Comparison of ENCODE assay signal across 8 cellular contexts in genomic region chr20:47784599-47785320, GRCh38. TPM values are rescaled to one million over a fixed set of nuclear protein-coding genes. Genes with fewer than 3 reads are reported as not detected.
DNase-seq lines count a peak whose midpoint lies in the region; ATAC-seq and TF ChIP-seq lines count a peak whose summit lies in the region.

No MANE protein-coding gene starts in this region.

- no peaks in the 10 kb centered on the region for H3K9me3 Mint-ChIP-seq in activated T-cell treated with anti-CD3 and anti-CD28 coated beads, Interleukin-2, amount 50 U/mL, for 24 hours
- no peaks in the 10 kb centered on the region for H3K9me3 Mint-ChIP-seq in activated B cell treated with CpG ODN at 0.5 μM for 24 hours

- H3K9me3 ChIP-seq in psoas muscle: no peaks in the 10 kb centered on the region

- peaks cover 16% of the 10 kb centered on the region for H3K4me1 Mint-ChIP-seq in activated T-cell treated with anti-CD3 and anti-CD28 coated beads, Interleukin-2, amount 50 U/mL, for 24 hours (ENCODE audit: low read depth)
- peaks cover 18% of the 10 kb centered on the region for H3K4me1 Mint-ChIP-seq in activated B cell treated with CpG ODN at 0.5 μM for 24 hours

- peaks cover 4% of the 10 kb centered on the region for H3K4me1 ChIP-seq in psoas muscle

- H3K27ac Mint-ChIP-seq in activated T-cell treated with anti-CD3 and anti-CD28 coated beads, Interleukin-2, amount 50 U/mL, for 24 hours: no peak overlapping the region
- no peak overlapping the region for H3K27ac Mint-ChIP-seq in activated B cell treated with CpG ODN at 0.5 μM for 24 hours

- H3K27me3 Mint-ChIP-seq in activated T-cell treated with anti-CD3 and anti-CD28 coated beads, Interleukin-2, amount 50 U/mL, for 24 hours: peaks cover 63% of the 10 kb centered on the region
- H3K27me3 Mint-ChIP-seq in activated B cell treated with CpG ODN at 0.5 μM for 24 hours: peaks cover 38% of the 10 kb centered on the region

- 0 to 2% (median 1%) methylated on average over 39 to 69 of the region's 69 CpGs for WGBS in psoas muscle, 3 donors

- peaks cover 0 to 55% (median 14%) of the 10 kb centered on the region in 3 donors for H3K27me3 ChIP-seq in psoas muscle (ENCODE audit: insufficient read depth in 3 of 3, low read length in 2 of 3)

- no peak overlapping the region for H3K27ac ChIP-seq in psoas muscle

- H3K4me3 Mint-ChIP-seq in activated T-cell treated with anti-CD3 and anti-CD28 coated beads, Interleukin-2, amount 50 U/mL, for 24 hours: peak overlapping the region; percentile 4
- peak overlapping the region; percentile 59 for H3K4me3 Mint-ChIP-seq in activated B cell treated with CpG ODN at 0.5 μM for 24 hours

- TF ChIP-seq CTCF in activated B cell treated with CpG ODN at 0.5 μM for 24 hours (IDR thresholded peaks at IDR 0.05): no peak
- TF ChIP-seq CTCF in psoas muscle (IDR thresholded peaks at IDR 0.05): peak; percentile 6

- POLR2A ChIA-PET in activated B cell treated with CpG ODN at 0.5 μM for 24 hours (lab: Charles Lee): no interaction called here

- intact Hi-C loops in activated B cell treated with CpG ODN at 0.5 μM for 24 hours (cut with micrococcal nuclease): no loop called here
- intact Hi-C loops in left cardiac atrium (cut with DNase I): loop anchor here (5.0 kb wide), 2 partner anchors 102 to 833 kb away; no protein-coding TSS in a partner anchor
- intact Hi-C loops in psoas muscle (cut with DNase I): loop anchor here (5.0 kb wide), 1 partner anchor 838 kb away; no protein-coding TSS in a partner anchor

- no peaks in the 10 kb centered on the region for H3K36me3 Mint-ChIP-seq in activated T-cell treated with anti-CD3 and anti-CD28 coated beads, Interleukin-2, amount 50 U/mL, for 24 hours (ENCODE audit: low read depth)
- H3K36me3 Mint-ChIP-seq in activated B cell treated with CpG ODN at 0.5 μM for 24 hours (ENCODE audit: low read depth): no peaks in the 10 kb centered on the region

- H3K4me3 ChIP-seq in psoas muscle: peak overlapping the region; percentile 64

- CTCF ChIA-PET in activated B cell treated with CpG ODN at 0.5 μM for 24 hours (lab: Charles Lee): interaction anchor here (1.6 kb wide), 1 partner anchor 836 kb away, joined by 7 read pairs; no protein-coding TSS in a partner anchor

- ATAC-seq in activated B cell treated with CpG ODN at 0.5 μM for 24 hours (ENCODE audit: low read depth) (peak; percentile 25), left cardiac atrium (peak; percentile 20 to 51), psoas muscle (peak in 1 of 4 donors; percentile 21), GM21529 (IDR thresholded peaks at IDR 0.05; ENCODE audit: unreplicated experiment) (no peak)

- no peak for DNase-seq in activated T-cell treated with anti-CD3 and anti-CD28 coated beads, Interleukin-2, amount 50 U/mL, for 24 hours
- DNase-seq in activated T-cell treated with anti-CD3 and anti-CD28 coated beads for 4 hours (no peak), activated B cell treated with CpG ODN at 0.5 μM for 24 hours (no peak), left cardiac atrium (peak; percentile 65), psoas muscle (peak; percentile 36 to 59), cerebellar nuclear complex (lab: John Stamatoyannopoulos, UW) (no peak)
- DNase-seq in stimulated activated CD4-positive, alpha-beta T cell treated with anti-CD3 and anti-CD28 coated beads, Interleukin-4, amount 100 ng/mL, for 1 hour: no peak

- no peaks in the 10 kb centered on the region for H3K36me3 ChIP-seq in psoas muscle (ENCODE audit: insufficient read depth in 1 of 2, low read depth in 1 of 2)

RNA-seq across cellular contexts. Expression of gene SULF2, which starts 0.5 kb away (rescaled TPM):
- total RNA-seq in activated B cell treated with CpG ODN at 0.5 μM for 24 hours: 0.20 and 0.66 TPM in 2 replicates
- total RNA-seq in left cardiac atrium: 10 to 100 TPM; 37.2 to 55.1 TPM
- total RNA-seq in psoas muscle: 10 to 100 TPM; 11.6 to 23.3 (median 17.6) TPM
- 10 to 100 TPM in 1 of 3 donors, 1 to 10 TPM in 2; 5.3 to 10.5 (median 8.8) TPM for polyA plus RNA-seq in psoas muscle

Comparison
In these comparisons a context has a peak if more than half of its experiments do, and no peak if none do; other contexts are left out.
1. DNase-seq: peak in left cardiac atrium (single experiment) and psoas muscle (2 of 2); none in activated T-cell treated with anti-CD3 and anti-CD28 coated beads, Interleukin-2, amount 50 U/mL, for 24 hours (single experiment), activated T-cell treated with anti-CD3 and anti-CD28 coated beads for 4 hours (single experiment), activated B cell treated with CpG ODN at 0.5 μM for 24 hours (single experiment), stimulated activated CD4-positive, alpha-beta T cell treated with anti-CD3 and anti-CD28 coated beads, Interleukin-4, amount 100 ng/mL, for 1 hour (single experiment) and cerebellar nuclear complex (0 of 2).